ENCODE assay signal across 16 cellular contexts in genomic region chr17:83178533-83179201, GRCh38.
A peak's percentile ranks its signal among the peaks of the same experiment; 100 is the strongest.
DNase-seq lines count a peak whose midpoint lies in the region; ATAC-seq and TF ChIP-seq lines count a peak whose summit lies in the region.
"Had no signal": no experiment of that assay in that cellular context is flagged by ENCODE, and none has a peak within 500 bp of the region (broad histone marks: within the 10 kb centered on the region; RNA-seq: fewer than 3 reads in every experiment).

No MANE protein-coding gene starts in this region.

- WGBS in gastroesophageal sphincter (ENCODE audit: low coverage in 1 of 2), 2 donors, result 85 to 90% methylated on average over 10 to 11 of the region's 27 CpGs

- no peaks in the 10 kb centered on the region for H3K9me3 Mint-ChIP-seq in nephron
- H3K9me3 Mint-ChIP-seq: GM23338 had no signal

- H3K4me3 Mint-ChIP-seq in nephron, result no peak overlapping the region
- H3K4me3 Mint-ChIP-seq: activated naive CD8-positive, alpha-beta T cell; GM23338 had no signal

- H3K4me1 ChIP-seq in BE2C (no peaks in the 10 kb centered on the region; the same call in 1 of the 2 replicates), gastroesophageal sphincter (peaks cover 0 to 5% (median 0%) of the 10 kb centered on the region in 3 donors), A673 (ENCODE audit: insufficient read depth, low read length, poor library complexity, severe bottlenecking) (no peaks in the 10 kb centered on the region)

- DNase-seq in 8988T (peak; percentile 9), BE2C (peak; percentile 3), ecto neural progenitor cell (ENCODE audit: low spot score) (peak; percentile 44), A673 (ENCODE audit: low spot score) (no peak), HEK293T (ENCODE audit: extremely low spot score) (no peak)
- DNase-seq: effector memory CD4-positive, alpha-beta T cell; Kasumi-1; RPMI8226 had no signal

- POLR2A ChIA-PET in A673 (lab: Charles Lee; ENCODE audit: low non-redundant PET) (no interaction called here), HEK293T (lab: Yijun Ruan, JAX) (no interaction called here)

- H3K36me3 ChIP-seq in BE2C, result no peaks in the 10 kb centered on the region
- H3K36me3 ChIP-seq in gastroesophageal sphincter, result no peaks in the 10 kb centered on the region
- no peaks in the 10 kb centered on the region for H3K36me3 ChIP-seq in A673 (ENCODE audit: insufficient read depth, low read length, poor library complexity, severe bottlenecking)
- H3K36me3 ChIP-seq: BLaER1 treated with 17β-estradiol and CSF1 and Interleukin-3, amounts not matched to agents 10 nM and 100 nM; thoracic aorta had no signal

- CTCF ChIA-PET in A673 (lab: Charles Lee), result interaction anchor here (0.6 kb wide), 1 partner anchor 265 kb away, joined by 3 read pairs; no protein-coding TSS in a partner anchor
- CTCF ChIA-PET in HEK293T (lab: Yijun Ruan, JAX), result no interaction called here

- H3K9me3 ChIP-seq in BE2C, result no peaks in the 10 kb centered on the region
- H3K9me3 ChIP-seq in gastroesophageal sphincter, result no peaks in the 10 kb centered on the region
- H3K9me3 ChIP-seq in A673 (ENCODE audit: low read depth, low read length, poor library complexity, severe bottlenecking), result no peaks in the 10 kb centered on the region
- H3K9me3 ChIP-seq: BLaER1 treated with 17β-estradiol and CSF1 and Interleukin-3, amounts not matched to agents 10 nM and 100 nM; thoracic aorta had no signal

- no peak for TF ChIP-seq CTCF in BE2C (IDR thresholded peaks at IDR 0.05; ENCODE audit: low read depth, low read length)
- no peak for TF ChIP-seq CTCF in nephron (IDR thresholded peaks at IDR 0.05; ENCODE audit: unreplicated experiment in 3 of 3)
- no peak for TF ChIP-seq CTCF in gastroesophageal sphincter (IDR thresholded peaks at IDR 0.05)
- TF ChIP-seq CTCF in A673 (conservative IDR thresholded peaks at IDR 0.05; ENCODE audit: low read depth, low read length), result no peak

- intact Hi-C loops in A673 (cut with micrococcal nuclease; ENCODE audit: unreplicated experiment), result no loop called here

- TF ChIP-seq EP300 in gastroesophageal sphincter (IDR thresholded peaks at IDR 0.05), result no peak

- H3K27ac ChIP-seq in gastroesophageal sphincter, result no peak overlapping the region
- H3K27ac ChIP-seq in A673 (ENCODE audit: low read depth, low read length, poor library complexity, severe bottlenecking), result no peak overlapping the region
- H3K27ac ChIP-seq: thoracic aorta had no signal

- no peak for TF ChIP-seq POLR2A in gastroesophageal sphincter (IDR thresholded peaks at IDR 0.05)

- H3K27me3 ChIP-seq in BE2C, result no peaks in the 10 kb centered on the region
- H3K27me3 ChIP-seq in gastroesophageal sphincter, result no peaks in the 10 kb centered on the region
- H3K27me3 ChIP-seq in A673 (replicated peaks; ENCODE audit: insufficient read depth, low read depth, low read length, poor library complexity), result no peaks in the 10 kb centered on the region
- H3K27me3 ChIP-seq: BLaER1 treated with 17β-estradiol and CSF1 and Interleukin-3, amounts not matched to agents 10 nM and 100 nM had no signal

- BruUV-seq in A673 (replicated peaks; lab: Mats Ljungman, UMichigan), result no TSS peak

- peaks cover 56% of the 10 kb centered on the region for H3K4me1 Mint-ChIP-seq in nephron

- H3K27me3 Mint-ChIP-seq in nephron (ENCODE audit: low read depth), result peaks cover 27% of the 10 kb centered on the region
- H3K27me3 Mint-ChIP-seq: activated naive CD8-positive, alpha-beta T cell had no signal

- peak overlapping the region in 2 of 3 experiments; percentile 11 to 63 for H3K27ac Mint-ChIP-seq in nephron
- H3K27ac Mint-ChIP-seq: activated naive CD8-positive, alpha-beta T cell; GM23338 had no signal

- no peaks in the 10 kb centered on the region for H3K36me3 Mint-ChIP-seq in nephron (ENCODE audit: low read depth)
- H3K36me3 Mint-ChIP-seq: activated naive CD8-positive, alpha-beta T cell had no signal

- H3K4me3 ChIP-seq in BE2C (ENCODE audit: low read depth, low read length), result no peak overlapping the region
- no peak overlapping the region for H3K4me3 ChIP-seq in gastroesophageal sphincter
- no peak overlapping the region for H3K4me3 ChIP-seq in A673 (ENCODE audit: low read depth, low read length, poor library complexity, severe bottlenecking)
- H3K4me3 ChIP-seq: BLaER1 treated with 17β-estradiol and CSF1 and Interleukin-3, amounts not matched to agents 10 nM and 100 nM; GM23338; thoracic aorta had no signal

- ATAC-seq in GM19467 (IDR thresholded peaks at IDR 0.05; ENCODE audit: unreplicated experiment) (no peak), gastroesophageal sphincter (no peak)
- ATAC-seq: GM23338, left colon had no signal

TF ChIP-seq in HEK293T, 16 proteins besides CTCF, POLR2A, EP300 and RAD21:
- TF ChIP-seq NFRKB (IDR thresholded peaks at IDR 0.05) (no peak), SUZ12 (IDR thresholded peaks at IDR 0.05) (no peak), CTBP1 (IDR thresholded peaks at IDR 0.05; ENCODE audit: borderline replicate concordance) (no peak), ELF4 (IDR thresholded peaks at IDR 0.05) (no peak), PKNOX1 (IDR thresholded peaks at IDR 0.05) (no peak)

Comparison
In these comparisons a context has a peak if more than half of its experiments do, and no peak if none do; other contexts are left out.
1. DNase-seq: peak in 8988T (single experiment), BE2C (single experiment) and ecto neural progenitor cell (single experiment); none in A673 (single experiment) and HEK293T (single experiment).